Comparison of ENCODE assay signal across 22 cellular contexts in the genomic region with DNA sequence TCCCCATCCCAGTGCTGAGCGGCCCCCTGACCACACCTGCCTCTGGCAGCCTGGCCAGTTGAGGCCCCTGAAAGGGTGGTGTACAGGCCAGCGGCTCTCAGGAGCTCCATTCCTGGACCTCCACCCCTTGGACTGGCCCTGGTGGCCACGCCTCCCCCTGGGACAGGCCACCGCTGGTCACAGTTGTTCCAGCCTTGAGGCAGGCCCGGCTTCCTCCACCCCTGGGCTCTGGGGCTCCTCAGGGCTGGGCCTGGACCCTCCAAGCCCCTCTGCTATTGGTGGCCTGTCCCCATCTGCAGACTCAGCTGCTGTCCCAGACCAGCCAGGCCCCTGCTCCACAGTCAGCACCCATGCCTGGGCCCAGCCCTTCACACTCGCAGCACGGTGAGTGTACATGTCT.
"Had no signal": no experiment of that assay in that cellular context is flagged by ENCODE, and none has a peak within 500 bp of the region (broad histone marks: within the 10 kb centered on the region; RNA-seq: fewer than 3 reads in every experiment).

No MANE protein-coding gene starts in this region.

- H3K4me3 ChIP-seq: adrenal gland, breast epithelium, esophagus muscularis mucosa, gastroesophageal sphincter, lung, pancreas, spleen, tibial nerve, vagina had no signal

- DNase-seq: activated CD4-positive, alpha-beta T cell treated with anti-CD3 and anti-CD28 coated beads, Interleukin-2, amount 10 ng/mL, durations not matched to agents 24 days and 14 days; activated CD8-positive, alpha-beta T cell treated with anti-CD3 and anti-CD28 coated beads, Interleukin-2, amount 10 ng/mL, durations not matched to agents 7 days and 5 days; activated T-cell treated with anti-CD3 and anti-CD28 coated beads, Interleukin-2, amount 50 U/mL, for 24 hours; cerebellar nuclear complex; effector CD8-positive, alpha-beta T cell; natural killer cell; stimulated activated CD4-positive, alpha-beta T cell treated with anti-CD3 and anti-CD28 coated beads, Interleukin-4, amount 100 ng/mL, for 4 hours; stimulated activated naive B cell treated with anti-CD40 and anti-IgM and Interleukin-4, amounts not matched to agents 10 μg/mL and 1 μg/mL and 100 μg/mL, for 72 hours; substantia nigra; T1000 had no signal

- H3K9me3 ChIP-seq: adrenal gland, breast epithelium, esophagus muscularis mucosa, gastroesophageal sphincter, neutrophil, pancreas, spleen, tibial nerve, vagina had no signal

- H3K4me1 ChIP-seq: adrenal gland, breast epithelium, gastroesophageal sphincter, pancreas, spleen, tibial nerve, vagina had no signal

- H3K27ac ChIP-seq: adrenal gland, breast epithelium, esophagus muscularis mucosa, gastroesophageal sphincter, neutrophil, pancreas, spleen, tibial nerve, vagina had no signal

- ATAC-seq: activated CD8-positive, alpha-beta T cell treated with anti-CD3 and anti-CD28 coated beads, Interleukin-2, amount 10 ng/mL, durations not matched to agents 7 days and 5 days; gastroesophageal sphincter; natural killer cell; pancreas; stimulated activated naive B cell treated with anti-CD40 and anti-IgM and Interleukin-4, amounts not matched to agents 10 μg/mL and 1 μg/mL and 100 μg/mL, for 72 hours had no signal

- H3K36me3 ChIP-seq: adrenal gland, breast epithelium, esophagus muscularis mucosa, gastroesophageal sphincter, neutrophil, pancreas, spleen, tibial nerve, vagina had no signal

- H3K27me3 ChIP-seq: neutrophil, pancreas, vagina had no signal

- FAIRE-seq: astrocyte, endothelial cell of umbilical vein, pancreas had no signal
